8 cellular contexts compared by ENCODE assay signal in the genomic region with DNA sequence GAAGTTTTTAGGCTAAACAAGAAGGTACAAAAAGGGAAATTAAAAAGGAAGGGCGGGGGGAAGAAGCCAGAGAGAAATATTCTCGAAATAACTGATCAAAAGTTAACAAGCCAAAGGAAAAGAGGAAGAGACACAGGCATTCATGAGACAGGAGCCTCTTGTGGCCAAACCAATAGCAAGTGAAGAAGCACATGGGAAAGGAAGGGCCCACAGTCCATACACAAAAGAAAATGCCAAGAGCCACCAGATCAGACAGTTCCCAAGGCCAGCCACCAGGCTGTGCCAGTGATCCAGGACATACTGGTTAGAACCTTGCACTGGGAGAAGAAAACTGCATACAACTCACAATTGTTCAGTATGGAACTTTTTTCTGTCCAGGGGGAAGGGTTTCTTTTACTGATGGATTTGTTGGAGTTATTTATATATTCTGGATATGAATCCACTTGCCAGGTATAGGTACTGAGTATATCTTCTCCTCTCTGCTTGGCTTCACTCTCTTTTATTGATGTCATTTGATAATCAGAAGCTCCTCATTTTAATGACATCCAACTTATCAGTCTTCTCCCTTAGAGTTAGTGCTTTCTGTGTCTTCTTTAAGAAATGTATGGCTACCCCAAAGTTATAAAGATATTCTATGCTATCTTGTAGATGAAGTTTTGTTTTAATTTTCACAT.
DNase-seq lines count a peak whose midpoint lies in the region; ATAC-seq and TF ChIP-seq lines count a peak whose summit lies in the region.

No MANE protein-coding gene starts in this region.

- DNase-seq in NCI-H774 (lab: John Stamatoyannopoulos, UW) (peak; percentile 9), activated T-cell treated with anti-CD3 and anti-CD28 coated beads for 1 hour (ENCODE audit: low read depth) (peak; percentile 35), epidermal melanocyte (ENCODE audit: insufficient read length, low spot score) (peak; percentile 69), middle frontal gyrus (ENCODE audit: extremely low spot score, low spot score) (peak; percentile 66)
- DNase-seq in stimulated activated naive CD4-positive, alpha-beta T cell (lab: John Stamatoyannopoulos, UW) = peak; percentile 31 to 66 (median 46)

- ATAC-seq in HG03139 (IDR thresholded peaks at IDR 0.05; ENCODE audit: unreplicated experiment) = peak; percentile 23

- H3K27ac ChIP-seq in 22Rv1 = peak overlapping the region; percentile 88

- TF ChIP-seq CTCF in 22Rv1 (IDR thresholded peaks at IDR 0.05) (peak; percentile 97), GM12874 (IDR thresholded peaks at IDR 0.05; ENCODE audit: insufficient read depth, low read depth, low read length) (peak; percentile 77)

Comparison
In these comparisons a context has a peak if more than half of its experiments do, and no peak if none do; other contexts are left out.
1. Peak in every context shown above with its lines: DNase-seq, ATAC-seq and H3K27ac ChIP-seq.
2. DNase-seq: peak in every context shown above with its lines; median percentile 69 in epidermal melanocyte; 66 in middle frontal gyrus; 46 in stimulated activated naive CD4-positive, alpha-beta T cell; 35 in activated T-cell treated with anti-CD3 and anti-CD28 coated beads for 1 hour; 9 in NCI-H774.